1 cellular context compared by ENCODE assay signal in the genomic region with DNA sequence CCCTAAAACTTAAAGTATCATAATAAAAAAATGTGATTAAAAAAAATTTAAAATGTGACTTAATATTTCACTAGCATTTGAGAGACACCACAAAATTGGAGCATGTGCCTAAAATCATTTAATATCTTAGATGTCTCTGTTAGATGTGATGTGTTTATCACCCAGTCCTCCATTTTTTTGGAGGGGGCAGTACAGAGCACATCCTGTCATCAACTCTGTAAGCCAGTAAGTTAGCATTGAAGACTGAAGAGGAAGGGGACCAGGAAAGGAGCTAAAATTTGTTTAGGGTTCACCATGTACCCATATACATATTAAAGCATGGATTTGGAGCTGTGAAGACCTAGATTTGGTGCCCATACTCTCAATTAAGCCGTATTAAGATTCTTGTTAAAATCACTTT.
TF ChIP-seq lines count a peak whose summit lies in the region.

No MANE protein-coding gene starts in this region.

TF ChIP-seq in HEK293, 187 proteins besides CTCF, POLR2A, EP300 and RAD21 (continued from another document):
- TF ChIP-seq INSM2 (tag by site-specific recombination; IDR thresholded peaks at IDR 0.05), result no peak
- TF ChIP-seq, protein P1, sequence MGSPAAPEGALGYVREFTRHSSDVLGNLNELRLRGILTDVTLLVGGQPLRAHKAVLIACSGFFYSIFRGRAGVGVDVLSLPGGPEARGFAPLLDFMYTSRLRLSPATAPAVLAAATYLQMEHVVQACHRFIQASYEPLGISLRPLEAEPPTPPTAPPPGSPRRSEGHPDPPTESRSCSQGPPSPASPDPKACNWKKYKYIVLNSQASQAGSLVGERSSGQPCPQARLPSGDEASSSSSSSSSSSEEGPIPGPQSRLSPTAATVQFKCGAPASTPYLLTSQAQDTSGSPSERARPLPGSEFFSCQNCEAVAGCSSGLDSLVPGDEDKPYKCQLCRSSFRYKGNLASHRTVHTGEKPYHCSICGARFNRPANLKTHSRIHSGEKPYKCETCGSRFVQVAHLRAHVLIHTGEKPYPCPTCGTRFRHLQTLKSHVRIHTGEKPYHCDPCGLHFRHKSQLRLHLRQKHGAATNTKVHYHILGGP (tag by site-specific recombination; IDR thresholded peaks at IDR 0.05), result no peak
- TF ChIP-seq ZNF114 (tag by site-specific recombination; IDR thresholded peaks at IDR 0.05), result no peak
- no peak for TF ChIP-seq ZXDB (tag by site-specific recombination; IDR thresholded peaks at IDR 0.05)
- no peak for TF ChIP-seq ZNF677 (tag by site-specific recombination; IDR thresholded peaks at IDR 0.05)
- no peak for TF ChIP-seq ZNF791 (tag by site-specific recombination; IDR thresholded peaks at IDR 0.05)
